17 cellular contexts compared by ENCODE assay signal in genomic region chr3:70702132-70702531, GRCh38.
"Had no signal": no experiment of that assay in that cellular context is flagged by ENCODE, and none has a peak within 500 bp of the region (broad histone marks: within the 10 kb centered on the region; RNA-seq: fewer than 3 reads in every experiment).

No MANE protein-coding gene starts in this region.

- DNase-seq: activated CD4-positive, alpha-beta memory T cell treated with anti-CD3 and anti-CD28 coated beads for 36 hours; activated CD4-positive, alpha-beta T cell treated with anti-CD3 and anti-CD28 coated beads for 1 hour; activated gamma-delta T cell treated with Interleukin-2 at 50 U/mL for 16 hours; activated naive CD8-positive, alpha-beta T cell treated with anti-CD3 and anti-CD28 coated beads, Interleukin-2, amount 10 ng/mL, durations not matched to agents 7 days and 5 days; activated T-cell treated with anti-CD3 and anti-CD28 coated beads, Interleukin-2, amount 50 U/mL, for 72 hours; aorta; foreskin melanocyte; head of caudate nucleus; immature natural killer cell; left cardiac atrium; lower lobe of right lung; naive thymus-derived CD4-positive, alpha-beta T cell; tibial artery; uterus had no signal

- H3K9me3 Mint-ChIP-seq: activated CD4-positive, alpha-beta memory T cell treated with anti-CD3 and anti-CD28 coated beads for 36 hours; stimulated activated memory B cell treated with anti-CD40 and anti-IgM and Interleukin-4, amounts not matched to agents 10 μg/mL and 1 μg/mL and 100 μg/mL, for 72 hours had no signal

- H3K36me3 Mint-ChIP-seq: activated CD4-positive, alpha-beta memory T cell treated with anti-CD3 and anti-CD28 coated beads for 36 hours; activated naive CD8-positive, alpha-beta T cell treated with anti-CD3 and anti-CD28 coated beads, Interleukin-2, amount 10 ng/mL, durations not matched to agents 7 days and 5 days; immature natural killer cell; naive thymus-derived CD4-positive, alpha-beta T cell; stimulated activated memory B cell treated with anti-CD40 and anti-IgM and Interleukin-4, amounts not matched to agents 10 μg/mL and 1 μg/mL and 100 μg/mL, for 72 hours had no signal

- H3K27me3 ChIP-seq: tibial artery, uterus had no signal

- H3K79me2 ChIP-seq: parathyroid adenoma had no signal

- H3K9me3 ChIP-seq: lower lobe of right lung, tibial artery, uterus had no signal

- H3K27ac Mint-ChIP-seq: activated CD4-positive, alpha-beta memory T cell treated with anti-CD3 and anti-CD28 coated beads for 36 hours; activated naive CD8-positive, alpha-beta T cell treated with anti-CD3 and anti-CD28 coated beads, Interleukin-2, amount 10 ng/mL, durations not matched to agents 7 days and 5 days; activated T-cell treated with anti-CD3 and anti-CD28 coated beads, Interleukin-2, amount 50 U/mL, for 72 hours; immature natural killer cell; stimulated activated memory B cell treated with anti-CD40 and anti-IgM and Interleukin-4, amounts not matched to agents 10 μg/mL and 1 μg/mL and 100 μg/mL, for 72 hours had no signal

- H3K36me3 ChIP-seq: lower lobe of right lung, tibial artery, uterus had no signal

- H3K4me3 ChIP-seq: lower lobe of right lung, tibial artery, uterus had no signal

- H3K4me1 ChIP-seq: lower lobe of right lung, parathyroid adenoma, uterus had no signal

- ATAC-seq: activated T-cell treated with anti-CD3 and anti-CD28 coated beads, Interleukin-2, amount 50 U/mL, for 72 hours; esophagus mucosa; left cardiac atrium; lower lobe of right lung; naive thymus-derived CD4-positive, alpha-beta T cell; stimulated activated memory B cell treated with anti-CD40 and anti-IgM and Interleukin-4, amounts not matched to agents 10 μg/mL and 1 μg/mL and 100 μg/mL, for 72 hours had no signal

- H3K27ac ChIP-seq: lower lobe of right lung, parathyroid adenoma, tibial artery, uterus had no signal

- H3K4me3 Mint-ChIP-seq: activated CD4-positive, alpha-beta memory T cell treated with anti-CD3 and anti-CD28 coated beads for 36 hours; activated naive CD8-positive, alpha-beta T cell treated with anti-CD3 and anti-CD28 coated beads, Interleukin-2, amount 10 ng/mL, durations not matched to agents 7 days and 5 days; activated T-cell treated with anti-CD3 and anti-CD28 coated beads, Interleukin-2, amount 50 U/mL, for 72 hours; immature natural killer cell; naive thymus-derived CD4-positive, alpha-beta T cell; stimulated activated memory B cell treated with anti-CD40 and anti-IgM and Interleukin-4, amounts not matched to agents 10 μg/mL and 1 μg/mL and 100 μg/mL, for 72 hours had no signal

- H3K4me1 Mint-ChIP-seq: immature natural killer cell had no signal

- H2AFZ ChIP-seq: parathyroid adenoma had no signal
